In genomic region chrX:146224442-146224841, GRCh38 we compare ENCODE assay signal across 18 cellular contexts.
DNase-seq lines count a peak whose midpoint lies in the region; ATAC-seq, FAIRE-seq and TF ChIP-seq lines count a peak whose summit lies in the region.
"Had no signal": no experiment of that assay in that cellular context is flagged by ENCODE, and none has a peak within 500 bp of the region (broad histone marks: within the 10 kb centered on the region; RNA-seq: fewer than 3 reads in every experiment).

No MANE protein-coding gene starts in this region.

- BruUV-seq in HepG2 (replicated peaks; lab: Mats Ljungman, UMichigan), result no TSS peak

- no peaks in the 10 kb centered on the region for H3K9me3 ChIP-seq in liver (ENCODE audit: control insufficient read depth in 4 of 4, low read length in 3 of 4)
- H3K9me3 ChIP-seq in HepG2 (ENCODE audit: low read length), result peaks cover 28% of the 10 kb centered on the region; the same call in 1 of the 2 replicates
- no peaks in the 10 kb centered on the region for H3K9me3 ChIP-seq in H1 (ENCODE audit: insufficient read depth in 2 of 2, low read depth in 1 of 2, low read length in 1 of 2)
- H3K9me3 ChIP-seq: gastroesophageal sphincter, right atrium auricular region, SJSA1 had no signal

- no peak overlapping the region for H2AFZ ChIP-seq in HepG2 (ENCODE audit: low read length)
- no peak overlapping the region for H2AFZ ChIP-seq in H1 (ENCODE audit: low read length)

- peak; percentile 17 for TF ChIP-seq CTCF in liver (IDR thresholded peaks at IDR 0.05; ENCODE audit: low read depth, low read length, missing input control)
- no peak for TF ChIP-seq CTCF in HepG2 (CRISPR knock-in tag; IDR thresholded peaks at IDR 0.05)
- peak in 2 of 3 experiments; percentile 25 to 45; a peak in 2 of 4 replicates for TF ChIP-seq CTCF in H1 (IDR thresholded peaks at IDR 0.05; ENCODE audit: control extremely low read depth in 1 of 3, insufficient read depth in 1 of 3, low read depth in 1 of 3, low read length in 3 of 3)

- CTCF ChIA-PET in HepG2 (lab: Yijun Ruan, JAX; ENCODE audit: low intra/inter-chr PET ratio, low total read pairs), result no interaction called here
- CTCF ChIA-PET in H1 (lab: Charles Lee; ENCODE audit: partially characterized antibody), result interaction anchor here (0.6 to 1.7 kb wide), 7 partner anchors 300 to 853 kb away, joined by 3 to 5 read pairs (median 3); no protein-coding TSS in a partner anchor

- no peak for TF ChIP-seq POLR2A in HepG2 (IDR thresholded peaks at IDR 0.05; ENCODE audit: insufficient read depth in 1 of 2, low read depth in 2 of 2, low read length in 2 of 2)
- TF ChIP-seq POLR2A in H1 (IDR thresholded peaks at IDR 0.05; ENCODE audit: control extremely low read depth in 1 of 2, low read depth in 2 of 2, low read length in 2 of 2), result no peak

- no peak for ATAC-seq in HepG2
- no peak for ATAC-seq in GM21717 (IDR thresholded peaks at IDR 0.05; ENCODE audit: unreplicated experiment)
- ATAC-seq: gastroesophageal sphincter; stimulated activated memory B cell treated with anti-CD40 and anti-IgM and Interleukin-4, amounts not matched to agents 10 μg/mL and 1 μg/mL and 100 μg/mL, for 72 hours had no signal

- H3K79me1 ChIP-seq in H1 (ENCODE audit: low read depth, low read length), result no peaks in the 10 kb centered on the region

- no peak overlapping the region for H3K56ac ChIP-seq in H1 (replicated peaks; ENCODE audit: insufficient read length, low read depth, low read length)

- H3K27me3 ChIP-seq in liver (ENCODE audit: control insufficient read depth in 4 of 4, insufficient read depth in 4 of 4, low read length in 3 of 4) (no peaks in the 10 kb centered on the region), HepG2 (ENCODE audit: control insufficient read depth in 1 of 2, insufficient read depth in 2 of 2, low read length in 2 of 2) (no peaks in the 10 kb centered on the region), H1 (replicated peaks in 1 of 4; ENCODE audit: control insufficient read depth in 3 of 4, extremely low read depth in 1 of 4, insufficient read depth in 3 of 4, low read length in 3 of 4) (no peaks in the 10 kb centered on the region)
- H3K27me3 ChIP-seq: gastroesophageal sphincter, right atrium auricular region, SJSA1 had no signal

- H4K20me1 ChIP-seq in HepG2 (ENCODE audit: insufficient read depth, low read length) (no peaks in the 10 kb centered on the region), H1 (replicated peaks in 1 of 2; ENCODE audit: control insufficient read depth in 1 of 2, insufficient read depth in 2 of 2, low read length in 2 of 2) (no peaks in the 10 kb centered on the region)

- H3K27ac ChIP-seq in liver (ENCODE audit: low read depth in 1 of 2, low read length in 2 of 2) (no peak overlapping the region), HepG2 (ENCODE audit: extremely low read length, insufficient read depth, low read length) (no peak overlapping the region), H1 (ENCODE audit: low read depth, low read length) (no peak overlapping the region)
- H3K27ac ChIP-seq: gastroesophageal sphincter, right atrium auricular region, SJSA1 had no signal

- TF ChIP-seq RAD21 in liver (IDR thresholded peaks at IDR 0.05) (peak; percentile 36 to 69), HepG2 (CRISPR knock-in tag; IDR thresholded peaks at IDR 0.05) (no peak), H1 (IDR thresholded peaks at IDR 0.05 in 1 of 2, conservative IDR thresholded peaks at IDR 0.05 in 1 of 2; ENCODE audit: low read depth in 2 of 2, low read length in 2 of 2) (peak; percentile 59 to 65)

- no peak overlapping the region for H3K18ac ChIP-seq in H1 (ENCODE audit: extremely low read depth, low read length)

- no peak overlapping the region for H2BK5ac ChIP-seq in H1 (ENCODE audit: low read depth, low read length)

- H3K4me3 ChIP-seq in liver (ENCODE audit: low read depth in 1 of 3, low read length in 3 of 3), result no peak overlapping the region
- no peak overlapping the region for H3K4me3 ChIP-seq in HepG2 (replicated peaks in 1 of 3; ENCODE audit: insufficient read depth in 1 of 3, low read depth in 2 of 3, low read length in 3 of 3)
- no peak overlapping the region for H3K4me3 ChIP-seq in H1 (ENCODE audit: extremely low read depth in 1 of 4, insufficient read depth in 2 of 4, low read depth in 3 of 4, low read length in 4 of 4)
- H3K4me3 ChIP-seq: gastroesophageal sphincter, right atrium auricular region, SJSA1 had no signal

- H4K5ac ChIP-seq in H1 (ENCODE audit: insufficient read length, low read depth, low read length), result no peak overlapping the region

- intact Hi-C loops in HepG2 (cut with micrococcal nuclease; ENCODE audit: unreplicated experiment), result no loop called here

- H3K4ac ChIP-seq in H1 (replicated peaks; ENCODE audit: insufficient read length, low read depth, low read length), result no peak overlapping the region

- FAIRE-seq in HepG2 (lab: Jason Lieb, UNC), result no peak
- no peak for FAIRE-seq in H1 (lab: Jason Lieb, UNC)

- no peak overlapping the region for H2BK15ac ChIP-seq in H1 (ENCODE audit: low read length)

- H3K4me1 ChIP-seq in liver (ENCODE audit: control insufficient read depth in 4 of 4, insufficient read depth in 4 of 4, low read length in 3 of 4) (no peaks in the 10 kb centered on the region), HepG2 (ENCODE audit: insufficient read depth, low read length) (no peaks in the 10 kb centered on the region), H1 (replicated peaks in 1 of 4; ENCODE audit: control insufficient read depth in 3 of 4, insufficient read depth in 4 of 4, low read length in 3 of 4) (no peaks in the 10 kb centered on the region)
- H3K4me1 ChIP-seq: gastroesophageal sphincter, right atrium auricular region, SJSA1 had no signal

- no peaks in the 10 kb centered on the region for H3K79me2 ChIP-seq in HepG2 (ENCODE audit: insufficient read depth, low read length)
- no peaks in the 10 kb centered on the region for H3K79me2 ChIP-seq in H1 (ENCODE audit: control insufficient read depth in 1 of 2, insufficient read depth in 2 of 2, low read length in 2 of 2)

- no peak overlapping the region for H2BK120ac ChIP-seq in H1 (replicated peaks; ENCODE audit: low read depth, low read length)

- DNase-seq in HepG2 (ENCODE audit: low spot score), result no peak
- DNase-seq in NCI-H524 (lab: John Stamatoyannopoulos, UW), result peak; percentile 11 to 50
- no peak for DNase-seq in H1 (ENCODE audit: low read depth in 1 of 2, low spot score in 2 of 2)
- DNase-seq in NK-92 (lab: John Stamatoyannopoulos, UW; ENCODE audit: unreplicated experiment), result no peak
- DNase-seq in activated naive CD4-positive, alpha-beta T cell (lab: John Stamatoyannopoulos, UW), result no peak
- no peak for DNase-seq in stimulated activated CD4-positive, alpha-beta T cell treated with anti-CD3 and anti-CD28 coated beads, Interleukin-4, amount 100 ng/mL, for 4 hours
- DNase-seq: activated CD8-positive, alpha-beta memory T cell treated with anti-CD3 and anti-CD28 coated beads for 24 hours; activated naive CD4-positive, alpha-beta T cell treated with Interleukin-2 at 50 U/mL for 16 hours; DMS79 treated with DMSO at 0.1 percent for 48 hours; islet precursor cell; NCI-H510A; stimulated activated CD4-positive, alpha-beta T cell treated with anti-CD3 and anti-CD28 coated beads, Interleukin-4, amount 100 ng/mL, for 24 hours had no signal

- no peaks in the 10 kb centered on the region for H3K36me3 ChIP-seq in liver (ENCODE audit: control insufficient read depth in 4 of 4, insufficient read depth in 3 of 4, low read depth in 1 of 4, low read length in 3 of 4)
- H3K36me3 ChIP-seq in HepG2 (replicated peaks in 1 of 2; ENCODE audit: control insufficient read depth in 1 of 2, insufficient read depth in 2 of 2, low read length in 2 of 2), result no peaks in the 10 kb centered on the region
- H3K36me3 ChIP-seq in H1 (ENCODE audit: control insufficient read depth in 2 of 4, insufficient read depth in 4 of 4, low read length in 3 of 4), result no peaks in the 10 kb centered on the region
- H3K36me3 ChIP-seq: gastroesophageal sphincter, right atrium auricular region, SJSA1 had no signal

- no peak overlapping the region for H4K8ac ChIP-seq in H1 (ENCODE audit: extremely low read depth, insufficient read depth, low read length)

- no peak overlapping the region for H3K4me2 ChIP-seq in HepG2 (ENCODE audit: low read depth, low read length)
- H3K4me2 ChIP-seq in H1 (ENCODE audit: insufficient read depth in 1 of 2, low read depth in 2 of 2, low read length in 2 of 2), result no peak overlapping the region

- no peak overlapping the region for H3K14ac ChIP-seq in H1 (ENCODE audit: insufficient read length)

- H3K23ac ChIP-seq in H1 (ENCODE audit: insufficient read length), result no peak overlapping the region

- no peaks in the 10 kb centered on the region for H3K23me2 ChIP-seq in H1 (ENCODE audit: low read depth, low read length)

- no peak overlapping the region for H4K91ac ChIP-seq in H1 (replicated peaks; ENCODE audit: insufficient read length, low read length)

- POLR2A ChIA-PET in HepG2 (lab: Yijun Ruan, JAX), result no interaction called here
- POLR2A ChIA-PET in H1 (lab: Charles Lee; ENCODE audit: partially characterized antibody), result no interaction called here

- in situ Hi-C loops in HepG2 (cut with HindIII; ENCODE audit: extremely low pct_ligation_motif_present, low pct_unique_long_range_greater_than_20kb), result no loop called here

- no peak overlapping the region for H2BK20ac ChIP-seq in H1 (ENCODE audit: low read length)

- H2BK12ac ChIP-seq in H1 (ENCODE audit: low read depth, low read length), result no peak overlapping the region

- WGBS in liver, result 64% methylated on average over 1 of the region's 1 CpG
- 11% methylated on average over 1 of the region's 1 CpG for WGBS in HepG2 (ENCODE audit: low lambda C conversion rate)
- 100% methylated on average over 1 of the region's 1 CpG; no CpG with 5 or more reads in 1 of the 2 experiments for WGBS in H1 (ENCODE audit: extremely low coverage in 1 of 2, insufficient coverage in 1 of 2, insufficient read length in 1 of 2, insufficient replicate concordance in 2 of 2, low coverage in 1 of 2, low lambda C conversion rate in 2 of 2, missing lambda C conversion rate in 1 of 2), 2 experiments

- no peak overlapping the region for H3K9ac ChIP-seq in liver (ENCODE audit: low read depth in 1 of 2, low read length in 2 of 2)
- no peak overlapping the region for H3K9ac ChIP-seq in HepG2 (ENCODE audit: insufficient read depth, low read depth, low read length)
- no peak overlapping the region for H3K9ac ChIP-seq in H1 (replicated peaks in 1 of 4; ENCODE audit: extremely low read depth in 1 of 4, low read depth in 3 of 4, low read length in 3 of 4)

- TF ChIP-seq EP300 in HepG2 (IDR thresholded peaks at IDR 0.05; ENCODE audit: low read depth in 2 of 2, low read length in 2 of 2), result no peak
- no peak for TF ChIP-seq EP300 in HepG2 (CRISPR knock-in tag; IDR thresholded peaks at IDR 0.05; ENCODE audit: borderline replicate concordance)
- TF ChIP-seq EP300 in H1 (IDR thresholded peaks at IDR 0.05; ENCODE audit: borderline replicate concordance in 1 of 2, low read depth in 2 of 2, low read length in 2 of 2), result no peak

- no peak overlapping the region for H2AK5ac ChIP-seq in H1 (ENCODE audit: low read depth, low read length)

TF ChIP-seq in liver, 16 proteins besides CTCF, POLR2A, EP300 and RAD21 (continues in another document):
- no peak for TF ChIP-seq RXRA (IDR thresholded peaks at IDR 0.05)
- TF ChIP-seq FOXA2 (IDR thresholded peaks at IDR 0.05), result no peak

TF ChIP-seq in HepG2, 621 proteins besides CTCF, POLR2A, EP300 and RAD21 (continues in another document):
- no peak for TF ChIP-seq ZNF24 (IDR thresholded peaks at IDR 0.05)

TF ChIP-seq in H1, 55 proteins besides CTCF, POLR2A, EP300 and RAD21 (continues in another document):
- no peak for TF ChIP-seq KDM5A (IDR thresholded peaks at IDR 0.05; ENCODE audit: low read length)

Comparison
In these comparisons a context has a peak if more than half of its experiments do, and no peak if none do; other contexts are left out.
1. DNase-seq: peak in NCI-H524 (2 of 2); none in HepG2 (single experiment), H1 (0 of 2), NK-92 (single experiment), activated naive CD4-positive, alpha-beta T cell (0 of 4) and stimulated activated CD4-positive, alpha-beta T cell treated with anti-CD3 and anti-CD28 coated beads, Interleukin-4, amount 100 ng/mL, for 4 hours (0 of 2).